Comparison of ENCODE assay signal across 18 cellular contexts in the genomic region with DNA sequence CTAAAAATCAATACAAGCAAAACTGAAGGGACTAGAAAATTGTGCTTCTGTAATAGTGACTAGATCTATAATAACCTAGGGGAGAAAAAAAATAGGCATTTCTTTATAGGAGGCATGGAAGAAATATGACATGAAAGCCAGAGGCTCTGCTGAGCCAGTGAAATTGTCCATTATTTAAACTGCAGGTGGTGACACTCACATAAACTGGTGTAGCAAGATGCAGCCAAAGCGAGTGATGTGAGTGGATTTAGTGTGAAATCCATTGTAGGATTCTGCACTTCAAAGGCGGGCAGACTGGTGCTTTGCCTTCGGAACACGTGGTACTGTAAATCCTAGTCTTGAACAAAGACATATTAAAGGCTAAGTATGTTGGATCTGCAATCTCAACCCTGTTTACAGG.
"Had no signal": no experiment of that assay in that cellular context is flagged by ENCODE, and none has a peak within 500 bp of the region (broad histone marks: within the 10 kb centered on the region; RNA-seq: fewer than 3 reads in every experiment).

No MANE protein-coding gene starts in this region.

- DNase-seq: activated CD4-positive, alpha-beta T cell treated with anti-CD3 and anti-CD28 coated beads for 4 hours; activated CD8-positive, alpha-beta memory T cell treated with anti-CD3 and anti-CD28 coated beads, Interleukin-2, amount 50 U/mL, for 4 hours; activated CD8-positive, alpha-beta T cell treated with anti-CD3 and anti-CD28 coated beads for 36 hours; activated naive CD4-positive, alpha-beta T cell treated with anti-CD3 and anti-CD28 coated beads, Interleukin-2, amount 50 U/mL, for 16 hours; activated naive CD8-positive, alpha-beta T cell treated with anti-CD3 and anti-CD28 coated beads, Interleukin-2, amount 10 ng/mL, durations not matched to agents 7 days and 5 days; activated T-cell treated with anti-CD3 and anti-CD28 coated beads, Interleukin-2, amount 50 U/mL, for 72 hours; adrenal gland; anterior cingulate cortex; KG1; NCI-H1048; NCI-H1694; NCI-H2029; NCI-H226; NCI-H524; NCI-H774; PC-3; SHP77 treated with DMSO at 0.1 percent for 48 hours had no signal

- ATAC-seq: activated CD4-positive, CD25-positive, alpha-beta regulatory T cell treated with anti-CD3 and anti-CD28 coated beads, Interleukin-2, amount 50 U/mL, for 24 hours; activated CD8-positive, alpha-beta T cell treated with anti-CD3 and anti-CD28 coated beads for 36 hours; activated T-cell treated with anti-CD3 and anti-CD28 coated beads, Interleukin-2, amount 50 U/mL, for 72 hours; PC-3 had no signal

- H3K4me3 ChIP-seq: adrenal gland had no signal
